ENCODE assay signal across 13 cellular contexts in the genomic region with DNA sequence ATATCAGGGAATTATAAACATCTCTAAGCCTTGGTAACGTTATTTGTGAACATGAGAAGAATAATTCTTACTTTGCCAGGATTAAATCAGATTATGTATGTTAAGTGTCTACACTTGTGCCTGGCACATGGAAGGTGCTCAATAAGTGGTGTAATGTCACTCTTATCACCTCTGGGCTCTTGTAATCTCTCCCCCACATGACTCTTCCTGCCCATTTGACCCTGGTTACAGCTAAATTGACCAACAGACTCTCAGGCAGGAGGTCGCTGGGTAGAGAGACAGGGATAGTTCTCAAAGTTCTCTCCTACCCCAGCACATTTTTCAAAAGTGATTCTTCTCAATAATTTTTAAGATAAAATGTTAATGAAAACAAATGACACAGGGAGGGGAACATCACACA.
DNase-seq lines count a peak whose midpoint lies in the region; TF ChIP-seq lines count a peak whose summit lies in the region.
"Had no signal": no experiment of that assay in that cellular context is flagged by ENCODE, and none has a peak within 500 bp of the region (broad histone marks: within the 10 kb centered on the region; RNA-seq: fewer than 3 reads in every experiment).

No MANE protein-coding gene starts in this region.

- no peak overlapping the region for H3K4me3 Mint-ChIP-seq in endothelial cell (ENCODE audit: unreplicated experiment)
- H3K4me3 Mint-ChIP-seq in nephron = no peak overlapping the region
- H3K4me3 Mint-ChIP-seq: CD4-positive, alpha-beta T cell had no signal

- TF ChIP-seq CTCF in endothelial cell (IDR thresholded peaks at IDR 0.05; ENCODE audit: unreplicated experiment) (no peak), nephron (IDR thresholded peaks at IDR 0.05; ENCODE audit: unreplicated experiment in 3 of 3) (no peak)

- DNase-seq in NCI-H82 (lab: John Stamatoyannopoulos, UW) (peak; percentile 29), NCI-H82 treated with DMSO at 0.1 percent for 48 hours (lab: John Stamatoyannopoulos, UW; ENCODE audit: unreplicated experiment) (no peak), NCI-H226 (peak; percentile 12), endothelial cell (ENCODE audit: low spot score) (no peak), amygdala (lab: John Stamatoyannopoulos, UW) (no peak), T-helper 1 cell (no peak), putamen (ENCODE audit: low spot score) (no peak)
- DNase-seq: AML-193; Caco-2; CD4-positive, alpha-beta T cell; GM23248; HCEC 1CT had no signal

- no peaks in the 10 kb centered on the region for H3K27me3 Mint-ChIP-seq in endothelial cell (ENCODE audit: unreplicated experiment)
- no peaks in the 10 kb centered on the region for H3K27me3 Mint-ChIP-seq in nephron (ENCODE audit: low read depth)

- peak overlapping the region; percentile 49 for H3K27ac Mint-ChIP-seq in endothelial cell (ENCODE audit: unreplicated experiment)
- H3K27ac Mint-ChIP-seq in nephron = peak overlapping the region; percentile 17 to 70 (median 53)
- H3K27ac Mint-ChIP-seq: CD4-positive, alpha-beta T cell had no signal

- H3K9me3 Mint-ChIP-seq in endothelial cell (ENCODE audit: unreplicated experiment) (no peaks in the 10 kb centered on the region), nephron (no peaks in the 10 kb centered on the region)
- H3K9me3 Mint-ChIP-seq: CD4-positive, alpha-beta T cell had no signal

- no peaks in the 10 kb centered on the region for H3K36me3 Mint-ChIP-seq in endothelial cell (ENCODE audit: low read depth, unreplicated experiment)
- H3K36me3 Mint-ChIP-seq in nephron (ENCODE audit: low read depth) = no peaks in the 10 kb centered on the region

- no peaks in the 10 kb centered on the region for H3K4me1 Mint-ChIP-seq in endothelial cell (ENCODE audit: unreplicated experiment)
- H3K4me1 Mint-ChIP-seq in nephron = peaks cover 52% of the 10 kb centered on the region

Comparison
In these comparisons a context has a peak if more than half of its experiments do, and no peak if none do; other contexts are left out.
1. DNase-seq: peak in NCI-H82 (single experiment) and NCI-H226 (single experiment); none in NCI-H82 treated with DMSO at 0.1 percent for 48 hours (single experiment), endothelial cell (single experiment), amygdala (0 of 56), T-helper 1 cell (0 of 5) and putamen (single experiment).